1 cellular context compared by ENCODE assay signal in the genomic region with DNA sequence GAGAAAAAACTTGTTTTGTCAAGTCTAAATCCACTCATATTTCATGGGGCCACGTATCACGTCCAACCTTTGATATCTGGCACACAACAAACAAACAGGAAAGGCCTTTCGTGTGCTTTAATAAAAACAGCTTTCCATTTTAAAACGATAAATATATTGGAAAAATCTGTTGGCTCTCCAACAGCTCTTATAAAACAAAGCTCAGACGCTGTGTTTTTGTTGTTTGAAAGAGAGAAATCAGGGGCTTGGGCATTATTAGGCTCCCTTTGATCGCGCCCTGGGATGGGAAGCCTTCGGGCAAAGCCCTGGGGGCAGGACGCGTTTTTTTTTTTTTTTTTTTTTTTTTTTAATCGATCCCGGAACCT.
TF ChIP-seq lines count a peak whose summit lies in the region.

No MANE protein-coding gene starts in this region.

TF ChIP-seq in SK-N-SH, 30 proteins besides CTCF, POLR2A, EP300 and RAD21 (continued from another document):
- TF ChIP-seq, protein P1, sequence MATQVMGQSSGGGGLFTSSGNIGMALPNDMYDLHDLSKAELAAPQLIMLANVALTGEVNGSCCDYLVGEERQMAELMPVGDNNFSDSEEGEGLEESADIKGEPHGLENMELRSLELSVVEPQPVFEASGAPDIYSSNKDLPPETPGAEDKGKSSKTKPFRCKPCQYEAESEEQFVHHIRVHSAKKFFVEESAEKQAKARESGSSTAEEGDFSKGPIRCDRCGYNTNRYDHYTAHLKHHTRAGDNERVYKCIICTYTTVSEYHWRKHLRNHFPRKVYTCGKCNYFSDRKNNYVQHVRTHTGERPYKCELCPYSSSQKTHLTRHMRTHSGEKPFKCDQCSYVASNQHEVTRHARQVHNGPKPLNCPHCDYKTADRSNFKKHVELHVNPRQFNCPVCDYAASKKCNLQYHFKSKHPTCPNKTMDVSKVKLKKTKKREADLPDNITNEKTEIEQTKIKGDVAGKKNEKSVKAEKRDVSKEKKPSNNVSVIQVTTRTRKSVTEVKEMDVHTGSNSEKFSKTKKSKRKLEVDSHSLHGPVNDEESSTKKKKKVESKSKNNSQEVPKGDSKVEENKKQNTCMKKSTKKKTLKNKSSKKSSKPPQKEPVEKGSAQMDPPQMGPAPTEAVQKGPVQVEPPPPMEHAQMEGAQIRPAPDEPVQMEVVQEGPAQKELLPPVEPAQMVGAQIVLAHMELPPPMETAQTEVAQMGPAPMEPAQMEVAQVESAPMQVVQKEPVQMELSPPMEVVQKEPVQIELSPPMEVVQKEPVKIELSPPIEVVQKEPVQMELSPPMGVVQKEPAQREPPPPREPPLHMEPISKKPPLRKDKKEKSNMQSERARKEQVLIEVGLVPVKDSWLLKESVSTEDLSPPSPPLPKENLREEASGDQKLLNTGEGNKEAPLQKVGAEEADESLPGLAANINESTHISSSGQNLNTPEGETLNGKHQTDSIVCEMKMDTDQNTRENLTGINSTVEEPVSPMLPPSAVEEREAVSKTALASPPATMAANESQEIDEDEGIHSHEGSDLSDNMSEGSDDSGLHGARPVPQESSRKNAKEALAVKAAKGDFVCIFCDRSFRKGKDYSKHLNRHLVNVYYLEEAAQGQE (IDR thresholded peaks at IDR 0.05; ENCODE audit: low read depth, low read length): no peak
- TF ChIP-seq RFX5 (IDR thresholded peaks at IDR 0.05; ENCODE audit: low read length) (no peak), FOXM1 (IDR thresholded peaks at IDR 0.05; ENCODE audit: low read depth) (no peak), SIN3A (IDR thresholded peaks at IDR 0.05; ENCODE audit: borderline replicate concordance, low read depth, low read length) (no peak), GATA2 (CRISPR knock-in tag; IDR thresholded peaks at IDR 0.05) (no peak)
